In genomic region chrX:125744914-125745313, GRCh38 we compare ENCODE assay signal across 26 cellular contexts.
"Had no signal": no experiment of that assay in that cellular context is flagged by ENCODE, and none has a peak within 500 bp of the region (broad histone marks: within the 10 kb centered on the region; RNA-seq: fewer than 3 reads in every experiment).

No MANE protein-coding gene starts in this region.

- DNase-seq: activated CD4-positive, alpha-beta memory T cell treated with anti-CD3 and anti-CD28 coated beads, Interleukin-2, amount 10 ng/mL, durations not matched to agents 7 days and 5 days; activated CD4-positive, alpha-beta T cell treated with anti-CD3 and anti-CD28 coated beads for 1 hour; activated CD4-positive, alpha-beta T cell treated with anti-CD3 and anti-CD28 coated beads, Interleukin-2, amount 10 ng/mL, durations not matched to agents 7 days and 5 days; activated CD8-positive, alpha-beta memory T cell treated with anti-CD3 and anti-CD28 coated beads, Interleukin-2, amount 50 U/mL, for 48 hours; activated naive CD8-positive, alpha-beta T cell treated with anti-CD3 and anti-CD28 coated beads, Interleukin-2, amount 50 U/mL, for 24 hours; activated T-cell treated with anti-CD3 and anti-CD28 coated beads, Interleukin-2, amount 50 U/mL, for 24 hours; amygdala; cortex of kidney; effector memory CD8-positive, alpha-beta T cell; foreskin fibroblast; heart left ventricle; midbrain; naive thymus-derived CD4-positive, alpha-beta T cell; nucleus accumbens; stimulated activated CD4-positive, alpha-beta T cell treated with anti-CD3 and anti-CD28 coated beads, Interleukin-15, amount 100 ng/mL, for 24 hours; stimulated activated CD4-positive, alpha-beta T cell treated with anti-CD3 and anti-CD28 coated beads, Interleukin-2, amount 100 ng/mL, for 24 hours; stimulated activated naive B cell treated with anti-CD40 and anti-IgM and Interleukin-4, amounts not matched to agents 10 μg/mL and 1 μg/mL and 100 μg/mL, for 72 hours; stomach; T-helper 2 cell; thyroid gland; upper lobe of right lung had no signal

- H2AFZ ChIP-seq: parathyroid adenoma had no signal

- ATAC-seq: activated naive CD8-positive, alpha-beta T cell treated with anti-CD3 and anti-CD28 coated beads, Interleukin-2, amount 50 U/mL, for 24 hours; effector memory CD8-positive, alpha-beta T cell; esophagus mucosa; heart left ventricle; naive thymus-derived CD4-positive, alpha-beta T cell; stimulated activated naive B cell treated with anti-CD40 and anti-IgM and Interleukin-4, amounts not matched to agents 10 μg/mL and 1 μg/mL and 100 μg/mL, for 72 hours; upper lobe of right lung had no signal

- H3K27me3 Mint-ChIP-seq: activated CD4-positive, alpha-beta memory T cell treated with anti-CD3 and anti-CD28 coated beads, Interleukin-2, amount 10 ng/mL, durations not matched to agents 7 days and 5 days; activated CD4-positive, alpha-beta T cell treated with anti-CD3 and anti-CD28 coated beads, Interleukin-2, amount 10 ng/mL, durations not matched to agents 7 days and 5 days; activated naive CD4-positive, alpha-beta T cell treated with anti-CD3 and anti-CD28 coated beads, Interleukin-2, amount 50 U/mL, for 24 hours; activated naive CD8-positive, alpha-beta T cell treated with anti-CD3 and anti-CD28 coated beads, Interleukin-2, amount 50 U/mL, for 24 hours; effector memory CD8-positive, alpha-beta T cell; naive thymus-derived CD4-positive, alpha-beta T cell; stimulated activated naive B cell treated with anti-CD40 and anti-IgM and Interleukin-4, amounts not matched to agents 10 μg/mL and 1 μg/mL and 100 μg/mL, for 72 hours had no signal

- H3K27ac Mint-ChIP-seq: activated CD4-positive, alpha-beta memory T cell treated with anti-CD3 and anti-CD28 coated beads, Interleukin-2, amount 10 ng/mL, durations not matched to agents 7 days and 5 days; activated CD4-positive, alpha-beta T cell treated with anti-CD3 and anti-CD28 coated beads, Interleukin-2, amount 10 ng/mL, durations not matched to agents 7 days and 5 days; activated naive CD4-positive, alpha-beta T cell treated with anti-CD3 and anti-CD28 coated beads, Interleukin-2, amount 50 U/mL, for 24 hours; activated naive CD8-positive, alpha-beta T cell treated with anti-CD3 and anti-CD28 coated beads, Interleukin-2, amount 50 U/mL, for 24 hours; activated T-cell treated with anti-CD3 and anti-CD28 coated beads, Interleukin-2, amount 50 U/mL, for 24 hours; activated T-helper 2 cell treated with anti-CD3 and anti-CD28 coated beads, Interferon-gamma antibody, Interleukin-2, Interleukin-4, amounts not matched to agents 10 μg/mL and 5 μg/mL and 100 μg/mL, durations not matched to agents 14 hours and 24 hours and 36 hours; effector memory CD8-positive, alpha-beta T cell; naive thymus-derived CD4-positive, alpha-beta T cell; stimulated activated naive B cell treated with anti-CD40 and anti-IgM and Interleukin-4, amounts not matched to agents 10 μg/mL and 1 μg/mL and 100 μg/mL, for 72 hours had no signal

- H3K4me3 ChIP-seq: heart left ventricle, right atrium auricular region, stomach, thyroid gland, upper lobe of right lung had no signal

- H3K36me3 Mint-ChIP-seq: activated naive CD4-positive, alpha-beta T cell treated with anti-CD3 and anti-CD28 coated beads, Interleukin-2, amount 50 U/mL, for 24 hours; naive thymus-derived CD4-positive, alpha-beta T cell; stimulated activated naive B cell treated with anti-CD40 and anti-IgM and Interleukin-4, amounts not matched to agents 10 μg/mL and 1 μg/mL and 100 μg/mL, for 72 hours had no signal

- H3K4me1 Mint-ChIP-seq: activated CD4-positive, alpha-beta memory T cell treated with anti-CD3 and anti-CD28 coated beads, Interleukin-2, amount 10 ng/mL, durations not matched to agents 7 days and 5 days; activated CD4-positive, alpha-beta T cell treated with anti-CD3 and anti-CD28 coated beads, Interleukin-2, amount 10 ng/mL, durations not matched to agents 7 days and 5 days; activated naive CD4-positive, alpha-beta T cell treated with anti-CD3 and anti-CD28 coated beads, Interleukin-2, amount 50 U/mL, for 24 hours; activated naive CD8-positive, alpha-beta T cell treated with anti-CD3 and anti-CD28 coated beads, Interleukin-2, amount 50 U/mL, for 24 hours; stimulated activated naive B cell treated with anti-CD40 and anti-IgM and Interleukin-4, amounts not matched to agents 10 μg/mL and 1 μg/mL and 100 μg/mL, for 72 hours had no signal

- H3K9me3 Mint-ChIP-seq: activated CD4-positive, alpha-beta memory T cell treated with anti-CD3 and anti-CD28 coated beads, Interleukin-2, amount 10 ng/mL, durations not matched to agents 7 days and 5 days; activated CD4-positive, alpha-beta T cell treated with anti-CD3 and anti-CD28 coated beads, Interleukin-2, amount 10 ng/mL, durations not matched to agents 7 days and 5 days; activated naive CD4-positive, alpha-beta T cell treated with anti-CD3 and anti-CD28 coated beads, Interleukin-2, amount 50 U/mL, for 24 hours; activated naive CD8-positive, alpha-beta T cell treated with anti-CD3 and anti-CD28 coated beads, Interleukin-2, amount 50 U/mL, for 24 hours; activated T-cell treated with anti-CD3 and anti-CD28 coated beads, Interleukin-2, amount 50 U/mL, for 24 hours; activated T-helper 2 cell treated with anti-CD3 and anti-CD28 coated beads, Interferon-gamma antibody, Interleukin-2, Interleukin-4, amounts not matched to agents 10 μg/mL and 5 μg/mL and 100 μg/mL, durations not matched to agents 14 hours and 24 hours and 36 hours; effector memory CD8-positive, alpha-beta T cell; stimulated activated naive B cell treated with anti-CD40 and anti-IgM and Interleukin-4, amounts not matched to agents 10 μg/mL and 1 μg/mL and 100 μg/mL, for 72 hours had no signal

- H3K79me2 ChIP-seq: parathyroid adenoma had no signal

- H3K36me3 ChIP-seq: heart left ventricle, right atrium auricular region, stomach, thyroid gland, upper lobe of right lung had no signal

- H3K27ac ChIP-seq: heart left ventricle, parathyroid adenoma, right atrium auricular region, stomach, thyroid gland, upper lobe of right lung had no signal

- H3K4me1 ChIP-seq: heart left ventricle, parathyroid adenoma, right atrium auricular region, stomach, thyroid gland, upper lobe of right lung had no signal

- H3K4me3 Mint-ChIP-seq: activated CD4-positive, alpha-beta memory T cell treated with anti-CD3 and anti-CD28 coated beads, Interleukin-2, amount 10 ng/mL, durations not matched to agents 7 days and 5 days; activated CD4-positive, alpha-beta T cell treated with anti-CD3 and anti-CD28 coated beads, Interleukin-2, amount 10 ng/mL, durations not matched to agents 7 days and 5 days; activated naive CD4-positive, alpha-beta T cell treated with anti-CD3 and anti-CD28 coated beads, Interleukin-2, amount 50 U/mL, for 24 hours; activated naive CD8-positive, alpha-beta T cell treated with anti-CD3 and anti-CD28 coated beads, Interleukin-2, amount 50 U/mL, for 24 hours; activated T-cell treated with anti-CD3 and anti-CD28 coated beads, Interleukin-2, amount 50 U/mL, for 24 hours; effector memory CD8-positive, alpha-beta T cell; naive thymus-derived CD4-positive, alpha-beta T cell; stimulated activated naive B cell treated with anti-CD40 and anti-IgM and Interleukin-4, amounts not matched to agents 10 μg/mL and 1 μg/mL and 100 μg/mL, for 72 hours had no signal

- H3K9me3 ChIP-seq: heart left ventricle, right atrium auricular region, stomach, thyroid gland, upper lobe of right lung had no signal
